In genomic region chr1:91791103-91791502, GRCh38 we compare ENCODE assay signal across 1 cellular context.
TF ChIP-seq lines count a peak whose summit lies in the region.

No MANE protein-coding gene starts in this region.

TF ChIP-seq in SK-N-SH, 30 proteins besides CTCF, POLR2A, EP300 and RAD21 (continued from another document):
- TF ChIP-seq IRF3 (IDR thresholded peaks at IDR 0.05; ENCODE audit: low read depth, low read length) (no peak), RCOR1 (IDR thresholded peaks at IDR 0.05; ENCODE audit: low read length) (no peak), MEF2A (IDR thresholded peaks at IDR 0.05; ENCODE audit: borderline replicate concordance, low read depth) (no peak), MAX (IDR thresholded peaks at IDR 0.05; ENCODE audit: low read depth) (no peak), MXI1 (IDR thresholded peaks at IDR 0.05; ENCODE audit: low read depth, low read length) (no peak), TAF1 (IDR thresholded peaks at IDR 0.05; ENCODE audit: borderline replicate concordance, low read depth, low read length) (no peak)
